In the genomic region with DNA sequence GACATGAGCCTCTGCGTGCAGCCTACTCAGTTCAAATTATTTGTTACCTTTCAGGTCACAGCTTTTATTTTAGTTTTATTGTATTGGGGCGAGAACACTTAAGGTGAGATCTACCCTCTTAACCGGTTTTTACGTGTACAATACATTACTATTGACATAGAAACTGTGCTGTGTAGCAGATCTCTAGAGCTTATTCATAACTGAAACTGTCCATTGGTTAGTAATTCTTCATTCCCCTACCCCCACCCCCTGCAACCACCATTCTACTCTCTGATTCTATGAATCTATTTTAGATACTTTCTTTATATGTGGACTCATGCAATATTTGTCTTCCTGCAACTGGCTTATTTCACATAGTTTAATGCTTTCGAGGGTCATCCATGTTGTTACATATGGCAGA, we compare ENCODE assay signal across 27 cellular contexts.
"Had no signal": no experiment of that assay in that cellular context is flagged by ENCODE, and none has a peak within 500 bp of the region (broad histone marks: within the 10 kb centered on the region; RNA-seq: fewer than 3 reads in every experiment).

No MANE protein-coding gene starts in this region.

- H3K9me3 ChIP-seq: MG63, SJCRH30 had no signal

- H3K4me1 ChIP-seq: SJCRH30 had no signal

- ATAC-seq: Panc1, Right ventricle myocardium inferior, SK-N-SH treated with all-trans-retinoic acid at 6 μM for 48 hours had no signal

- H3K4me2 ChIP-seq: PC-9 had no signal

- H3K27me3 ChIP-seq: MG63, SJCRH30 had no signal

- DNase-seq: Kasumi-1, KG1, MG63, NCI-H1048, NCI-H1092 treated with DMSO at 0.1 percent for 48 hours, NCI-H1105 treated with DMSO at 0.1 percent for 48 hours, NCI-H146, NCI-H1694, NCI-H187, NCI-H1930, NCI-H2081 treated with DMSO at 0.1 percent for 48 hours, NCI-H2107, NCI-H2171, NCI-H226, NCI-H446 treated with DMSO at 0.1 percent for 48 hours, NCI-H524, NCI-H526, NCI-H82, PC-9, SHP77, SIG-M5, SJCRH30 had no signal

- H2AFZ ChIP-seq: PC-9 had no signal

- H3K4me3 ChIP-seq: MG63, PC-9, SJCRH30, SK-N-MC had no signal

- H3K27ac ChIP-seq: PC-9, RWPE1, SJCRH30, SK-N-MC had no signal

- H3K36me3 ChIP-seq: MG63, SJCRH30 had no signal
